Comparison of ENCODE assay signal across 18 cellular contexts in genomic region chr16:100989-101388, GRCh38.
"Had no signal": no experiment of that assay in that cellular context is flagged by ENCODE, and none has a peak within 500 bp of the region (broad histone marks: within the 10 kb centered on the region; RNA-seq: fewer than 3 reads in every experiment).

No MANE protein-coding gene starts in this region.

- H3K27ac Mint-ChIP-seq: activated naive CD8-positive, alpha-beta T cell treated with anti-CD3 and anti-CD28 coated beads, Interleukin-2, amount 10 ng/mL, durations not matched to agents 7 days and 5 days had no signal

- H3K27me3 Mint-ChIP-seq: activated naive CD8-positive, alpha-beta T cell treated with anti-CD3 and anti-CD28 coated beads, Interleukin-2, amount 10 ng/mL, durations not matched to agents 7 days and 5 days; naive B cell; progenitor cell of endocrine pancreas had no signal

- H3K9me3 ChIP-seq: colonic mucosa, neutrophil, right lobe of liver, testis had no signal

- H3K36me3 ChIP-seq: colonic mucosa, neutrophil, right lobe of liver had no signal

- FAIRE-seq: islet of Langerhans had no signal

- H3K4me3 ChIP-seq: colonic mucosa, right lobe of liver, testis had no signal

- H3K27ac ChIP-seq: colonic mucosa, epithelial cell of prostate, neutrophil had no signal

- H3K4me1 ChIP-seq: colonic mucosa had no signal

- DNase-seq: activated CD4-positive, alpha-beta T cell treated with anti-CD3 and anti-CD28 coated beads for 1 hour; activated CD4-positive, alpha-beta T cell treated with anti-CD3 and anti-CD28 coated beads, Interleukin-2, amount 50 U/mL, for 48 hours; activated naive CD8-positive, alpha-beta T cell treated with anti-CD3 and anti-CD28 coated beads, Interleukin-2, amount 10 ng/mL, durations not matched to agents 7 days and 5 days; activated T-cell treated with anti-CD3 and anti-CD28 coated beads, Interleukin-2, amount 50 U/mL, for 48 hours; aorta; colonic mucosa; effector CD8-positive, alpha-beta T cell; midbrain; naive B cell; right lobe of liver; stimulated activated CD4-positive, alpha-beta T cell treated with anti-CD3 and anti-CD28 coated beads, Interleukin-2, amount 100 ng/mL, for 48 hours; stimulated activated naive CD4-positive, alpha-beta T cell treated with Interleukin-2 at 50 U/mL for 16 hours; T-helper 9 cell; testis had no signal

- ATAC-seq: right lobe of liver had no signal

- H3K27me3 ChIP-seq: colonic mucosa, neutrophil, right lobe of liver, testis had no signal

- H3K4me3 Mint-ChIP-seq: activated naive CD8-positive, alpha-beta T cell treated with anti-CD3 and anti-CD28 coated beads, Interleukin-2, amount 10 ng/mL, durations not matched to agents 7 days and 5 days had no signal

- H3K36me3 Mint-ChIP-seq: activated naive CD8-positive, alpha-beta T cell treated with anti-CD3 and anti-CD28 coated beads, Interleukin-2, amount 10 ng/mL, durations not matched to agents 7 days and 5 days; naive B cell had no signal

- H3K9me3 Mint-ChIP-seq: activated naive CD8-positive, alpha-beta T cell treated with anti-CD3 and anti-CD28 coated beads, Interleukin-2, amount 10 ng/mL, durations not matched to agents 7 days and 5 days; naive B cell had no signal
